ENCODE assay signal across 8 cellular contexts in genomic region chr15:83747050-83747717, GRCh38.
DNase-seq lines count a peak whose midpoint lies in the region; ATAC-seq, FAIRE-seq and TF ChIP-seq lines count a peak whose summit lies in the region.

No MANE protein-coding gene starts in this region.

- H3K27ac ChIP-seq in pancreas = no peak overlapping the region

- peak in 3 of 4 donors; percentile 71 to 86 (median 78) for ATAC-seq in pancreas
- no peak for ATAC-seq in T-helper 17 cell
- ATAC-seq in left colon = no peak

- H3K4me1 Mint-ChIP-seq in activated naive CD4-positive, alpha-beta T cell treated with anti-CD3 and anti-CD28 coated beads, Interleukin-2, amount 10 ng/mL, durations not matched to agents 7 days and 5 days = no peaks in the 10 kb centered on the region
- H3K4me1 Mint-ChIP-seq in T-helper 17 cell = no peaks in the 10 kb centered on the region

- DNase-seq in DMS53 treated with DMSO at 0.1 percent for 48 hours (lab: John Stamatoyannopoulos, UW; ENCODE audit: unreplicated experiment) = peak; percentile 9
- peak; percentile 25 for DNase-seq in RKO (ENCODE audit: low spot score)
- peak; percentile 60 for DNase-seq in fibroblast of the conjunctiva (ENCODE audit: low read depth)
- no peak for DNase-seq in pancreas
- no peak for DNase-seq in activated naive CD4-positive, alpha-beta T cell treated with anti-CD3 and anti-CD28 coated beads, Interleukin-2, amount 10 ng/mL, durations not matched to agents 7 days and 5 days
- no peak for DNase-seq in activated T-cell treated with anti-CD3 and anti-CD28 coated beads for 4 hours
- DNase-seq in T-helper 17 cell = no peak
- no peak for DNase-seq in left colon

- 54 to 57% methylated on average over 5 of the region's 5 CpGs for WGBS in pancreas, 2 donors

- no peak overlapping the region for H3K4me3 ChIP-seq in pancreas

- no peak overlapping the region for H3K27ac Mint-ChIP-seq in activated naive CD4-positive, alpha-beta T cell treated with anti-CD3 and anti-CD28 coated beads, Interleukin-2, amount 10 ng/mL, durations not matched to agents 7 days and 5 days
- no peak overlapping the region for H3K27ac Mint-ChIP-seq in T-helper 17 cell

- CTCF ChIA-PET in activated naive CD4-positive, alpha-beta T cell treated with anti-CD3 and anti-CD28 coated beads, Interleukin-2, amount 10 ng/mL, durations not matched to agents 7 days and 5 days (lab: Charles Lee) = no interaction called here

- H3K9me3 Mint-ChIP-seq in activated naive CD4-positive, alpha-beta T cell treated with anti-CD3 and anti-CD28 coated beads, Interleukin-2, amount 10 ng/mL, durations not matched to agents 7 days and 5 days = no peaks in the 10 kb centered on the region

- intact Hi-C loops in pancreas (cut with DNase I) (no loop called here), left colon (cut with DNase I, micrococcal nuclease) (loop anchor here in 1 of 2 donors (5.0 kb wide), 1 partner anchor 180 kb away; no protein-coding TSS in a partner anchor)

- no peak overlapping the region for H3K4me3 Mint-ChIP-seq in activated naive CD4-positive, alpha-beta T cell treated with anti-CD3 and anti-CD28 coated beads, Interleukin-2, amount 10 ng/mL, durations not matched to agents 7 days and 5 days
- H3K4me3 Mint-ChIP-seq in T-helper 17 cell = no peak overlapping the region

- H3K36me3 Mint-ChIP-seq in activated naive CD4-positive, alpha-beta T cell treated with anti-CD3 and anti-CD28 coated beads, Interleukin-2, amount 10 ng/mL, durations not matched to agents 7 days and 5 days = no peaks in the 10 kb centered on the region
- no peaks in the 10 kb centered on the region for H3K36me3 Mint-ChIP-seq in T-helper 17 cell (ENCODE audit: low read depth)

- H3K27me3 Mint-ChIP-seq in activated naive CD4-positive, alpha-beta T cell treated with anti-CD3 and anti-CD28 coated beads, Interleukin-2, amount 10 ng/mL, durations not matched to agents 7 days and 5 days = no peaks in the 10 kb centered on the region
- no peaks in the 10 kb centered on the region for H3K27me3 Mint-ChIP-seq in T-helper 17 cell

- H3K27me3 ChIP-seq in pancreas = no peaks in the 10 kb centered on the region

- no peak for FAIRE-seq in pancreas (lab: Jason Lieb, UNC)

- TF ChIP-seq CTCF in pancreas (IDR thresholded peaks at IDR 0.05) = no peak

- no peaks in the 10 kb centered on the region for H3K4me1 ChIP-seq in pancreas

- H3K9me3 ChIP-seq in pancreas (no peaks in the 10 kb centered on the region), T-helper 17 cell (ENCODE audit: control insufficient read depth, low read length, poor library complexity, severe bottlenecking) (peaks cover 3% of the 10 kb centered on the region)

- no peaks in the 10 kb centered on the region for H3K36me3 ChIP-seq in pancreas

Comparison
In these comparisons a context has a peak if more than half of its experiments do, and no peak if none do; other contexts are left out.
1. DNase-seq: peak in DMS53 treated with DMSO at 0.1 percent for 48 hours (single experiment), RKO (single experiment) and fibroblast of the conjunctiva (single experiment); none in pancreas (0 of 6), activated naive CD4-positive, alpha-beta T cell treated with anti-CD3 and anti-CD28 coated beads, Interleukin-2, amount 10 ng/mL, durations not matched to agents 7 days and 5 days (single experiment), activated T-cell treated with anti-CD3 and anti-CD28 coated beads for 4 hours (single experiment), T-helper 17 cell (0 of 3) and left colon (0 of 2).
2. ATAC-seq: peak in pancreas (3 of 4); none in T-helper 17 cell (single experiment) and left colon (single experiment).